ENCODE assay signal across 9 cellular contexts in the genomic region with DNA sequence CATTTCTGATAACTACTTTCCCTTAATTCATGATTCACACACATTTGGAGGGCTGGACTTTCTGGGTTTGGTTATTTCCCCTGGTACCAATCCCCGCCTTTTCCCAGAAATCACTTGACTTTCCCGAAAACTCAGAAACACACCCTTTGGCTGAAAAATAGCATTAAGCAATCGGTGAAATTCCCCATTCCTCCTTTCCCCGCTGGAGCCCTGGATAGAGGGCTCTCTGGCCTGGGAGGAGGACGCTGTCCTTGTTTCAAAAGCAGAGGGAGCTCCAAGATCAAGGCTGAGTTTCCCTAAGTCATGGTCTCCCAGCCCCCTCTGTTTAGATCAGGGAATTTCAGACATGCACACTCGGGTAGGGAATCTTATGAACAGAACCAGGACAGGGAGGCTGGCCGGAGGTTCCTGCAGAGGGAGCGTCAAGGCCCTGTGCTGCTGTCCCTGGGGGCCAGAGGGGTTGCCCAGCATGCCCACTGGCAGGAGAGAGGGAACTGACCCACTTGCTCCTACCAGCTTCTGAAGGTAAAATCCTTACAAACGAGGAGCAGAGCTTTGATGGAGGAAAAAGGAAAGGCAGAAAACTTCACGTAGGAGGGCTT. TPM values are rescaled to one million over a fixed set of nuclear protein-coding genes. Genes with fewer than 3 reads are reported as not detected.
A peak's percentile ranks its signal among the peaks of the same experiment; 100 is the strongest.
DNase-seq lines count a peak whose midpoint lies in the region; ATAC-seq and TF ChIP-seq lines count a peak whose summit lies in the region.
"Had no signal": no experiment of that assay in that cellular context is flagged by ENCODE, and none has a peak within 500 bp of the region (broad histone marks: within the 10 kb centered on the region; RNA-seq: fewer than 3 reads in every experiment).

Gene C1S (plus strand): TSS at position 366 of the 602 bp plus-strand sequence. CDS start 1,195 bp downstream, outside the sequence.

- peak within 1 kb of the TSS; percentile 77 for H3K27ac Mint-ChIP-seq in nephron progenitor cell
- H3K27ac Mint-ChIP-seq in activated naive CD4-positive, alpha-beta T cell treated with anti-CD3 and anti-CD28 coated beads, Interleukin-2, amount 50 U/mL, for 72 hours, result no peak within 1 kb of the TSS
- H3K27ac Mint-ChIP-seq: activated naive CD4-positive, alpha-beta T cell treated with anti-CD3 and anti-CD28 coated beads, Interleukin-2, amount 50 U/mL, for 24 hours had no signal

- TF ChIP-seq POLR2A in Peyer's patch (IDR thresholded peaks at IDR 0.05), result no peak

- no peaks in the 10 kb centered on the region for H3K36me3 Mint-ChIP-seq in nephron progenitor cell (ENCODE audit: low read depth)
- no peaks in the 10 kb centered on the region for H3K36me3 Mint-ChIP-seq in activated naive CD4-positive, alpha-beta T cell treated with anti-CD3 and anti-CD28 coated beads, Interleukin-2, amount 50 U/mL, for 72 hours
- H3K36me3 Mint-ChIP-seq: activated naive CD4-positive, alpha-beta T cell treated with anti-CD3 and anti-CD28 coated beads, Interleukin-2, amount 50 U/mL, for 24 hours had no signal

- ATAC-seq in GM21717 (IDR thresholded peaks at IDR 0.05; ENCODE audit: unreplicated experiment) (no peak), GM21360 (IDR thresholded peaks at IDR 0.05; ENCODE audit: unreplicated experiment) (no peak)
- no peak for ATAC-seq in activated naive CD4-positive, alpha-beta T cell treated with anti-CD3 and anti-CD28 coated beads, Interleukin-2, amount 50 U/mL, for 72 hours

- H3K27ac ChIP-seq in Peyer's patch, result peak within 1 kb of the TSS; percentile 60 to 87 (median 66)

- TF ChIP-seq CTCF in Peyer's patch (IDR thresholded peaks at IDR 0.05) (peak in 5 of 6 experiments; percentile 14 to 61 (median 52)), nephron progenitor cell (IDR thresholded peaks at IDR 0.05) (peak; percentile 30)

- H3K4me1 Mint-ChIP-seq in nephron progenitor cell, result peaks cover 24% of the 10 kb centered on the region
- H3K4me1 Mint-ChIP-seq: activated naive CD4-positive, alpha-beta T cell treated with anti-CD3 and anti-CD28 coated beads, Interleukin-2, amount 50 U/mL, for 24 hours had no signal

- H3K9me3 Mint-ChIP-seq in nephron progenitor cell, result no peaks in the 10 kb centered on the region
- no peaks in the 10 kb centered on the region for H3K9me3 Mint-ChIP-seq in activated naive CD4-positive, alpha-beta T cell treated with anti-CD3 and anti-CD28 coated beads, Interleukin-2, amount 50 U/mL, for 72 hours
- H3K9me3 Mint-ChIP-seq: activated naive CD4-positive, alpha-beta T cell treated with anti-CD3 and anti-CD28 coated beads, Interleukin-2, amount 50 U/mL, for 24 hours had no signal

- H3K4me3 ChIP-seq in Peyer's patch, result peak within 1 kb of the TSS; percentile 12 to 45 (median 24)

- H3K4me1 ChIP-seq in Peyer's patch, result no peaks in the 10 kb centered on the region

- no peaks in the 10 kb centered on the region for H3K36me3 ChIP-seq in Peyer's patch

- peak within 1 kb of the TSS; percentile 55 for H3K4me3 Mint-ChIP-seq in nephron progenitor cell
- H3K4me3 Mint-ChIP-seq: activated naive CD4-positive, alpha-beta T cell treated with anti-CD3 and anti-CD28 coated beads, Interleukin-2, amount 50 U/mL, for 24 hours had no signal

- H3K27me3 Mint-ChIP-seq in nephron progenitor cell (ENCODE audit: low read depth, poor library complexity), result peaks cover 31% of the 10 kb centered on the region

- H3K27me3 ChIP-seq in Peyer's patch, result no peaks in the 10 kb centered on the region

- H3K9me3 ChIP-seq in Peyer's patch, result no peaks in the 10 kb centered on the region

- peak in 9 of 14 donors; percentile 6 to 62 (median 15) for DNase-seq in C1 segment of cervical spinal cord (lab: John Stamatoyannopoulos, UW)
- peak in 1 of 3 donors; percentile 65 for DNase-seq in Peyer's patch
- DNase-seq in fibroblast of peridontal ligament (ENCODE audit: extremely low read depth), result peak; percentile 100
- DNase-seq in nephron progenitor cell, result peak; percentile 21
- DNase-seq in activated CD4-positive, alpha-beta T cell treated with anti-CD3 and anti-CD28 coated beads, Interleukin-2, amount 50 U/mL, for 1 hour, result no peak
- DNase-seq in activated naive CD4-positive, alpha-beta T cell treated with anti-CD3 and anti-CD28 coated beads, Interleukin-2, amount 50 U/mL, for 72 hours (ENCODE audit: low spot score in 2 of 2), result no peak

RNA-seq across cellular contexts. Expression of gene C1S, which starts in this region (rescaled TPM):
- 100 to 1,000 TPM in 2 of 4 donors, 10 to 100 TPM in 2; 55.9 to 187 (median 108) TPM for total RNA-seq in Peyer's patch
- total RNA-seq in activated naive CD4-positive, alpha-beta T cell treated with anti-CD3 and anti-CD28 coated beads, Interleukin-2, amount 50 U/mL, for 72 hours, result 10 to 100 TPM in 1 of 2 donors, 1 to 10 TPM in 1; 4.8 to 21.9 TPM

Comparison
In these comparisons a context has a peak if more than half of its experiments do, and no peak if none do; other contexts are left out.
1. DNase-seq: peak in C1 segment of cervical spinal cord (9 of 14), fibroblast of peridontal ligament (single experiment) and nephron progenitor cell (single experiment); none in activated CD4-positive, alpha-beta T cell treated with anti-CD3 and anti-CD28 coated beads, Interleukin-2, amount 50 U/mL, for 1 hour (single experiment) and activated naive CD4-positive, alpha-beta T cell treated with anti-CD3 and anti-CD28 coated beads, Interleukin-2, amount 50 U/mL, for 72 hours (0 of 2).